Comparison of ENCODE assay signal across 19 cellular contexts in genomic region chr1:41314781-41315481, GRCh38. TPM values are rescaled to one million over a fixed set of nuclear protein-coding genes. Genes with fewer than 3 reads are reported as not detected.
DNase-seq lines count a peak whose midpoint lies in the region; ATAC-seq and TF ChIP-seq lines count a peak whose summit lies in the region.
"Had no signal": no experiment of that assay in that cellular context is flagged by ENCODE, and none has a peak within 500 bp of the region (broad histone marks: within the 10 kb centered on the region; RNA-seq: fewer than 3 reads in every experiment).

No MANE protein-coding gene starts in this region.

- CTCF ChIA-PET in IMR-90 (lab: Yijun Ruan, JAX) = no interaction called here
- CTCF ChIA-PET in activated CD8-positive, alpha-beta T cell treated with anti-CD3 and anti-CD28 coated beads for 36 hours (lab: Charles Lee) = interaction anchor here (0.5 to 3.4 kb wide), 12 partner anchors 9 to 119 kb away, joined by 3 to 16 read pairs (median 3); no protein-coding TSS in a partner anchor

- H3K56ac ChIP-seq in IMR-90 (ENCODE audit: extremely low read depth, insufficient read depth, low read length) = no peak overlapping the region

- H3K36me3 Mint-ChIP-seq in activated CD8-positive, alpha-beta T cell treated with anti-CD3 and anti-CD28 coated beads for 36 hours (ENCODE audit: low read depth) = no peaks in the 10 kb centered on the region
- H3K36me3 Mint-ChIP-seq: activated CD4-positive, alpha-beta memory T cell treated with anti-CD3 and anti-CD28 coated beads for 36 hours had no signal

- in situ Hi-C loops in IMR-90 (cut with MboI; ENCODE audit: low sequenced_read_pairs) = no loop called here

- intact Hi-C loops in IMR-90 (cut with micrococcal nuclease) = no loop called here
- intact Hi-C loops in activated CD8-positive, alpha-beta T cell treated with anti-CD3 and anti-CD28 coated beads for 36 hours (cut with micrococcal nuclease) = no loop called here
- intact Hi-C loops in aorta (cut with DNase I) = loop anchor here in 1 of 2 donors (5.0 kb wide), 1 partner anchor 42 kb away; no protein-coding TSS in a partner anchor

- no peak overlapping the region for H2BK20ac ChIP-seq in IMR-90 (ENCODE audit: low read depth, low read length)

- POLR2A ChIA-PET in IMR-90 (lab: Charles Lee; ENCODE audit: unreplicated experiment) = interaction anchor here (0.5 kb wide), 1 partner anchor 12 kb away, joined by 5 read pairs; no protein-coding TSS in a partner anchor
- POLR2A ChIA-PET in activated CD8-positive, alpha-beta T cell treated with anti-CD3 and anti-CD28 coated beads for 36 hours (lab: Charles Lee) = interaction anchor here (1.2 kb wide), 1 partner anchor 15 kb away, joined by 5 read pairs; no protein-coding TSS in a partner anchor

- H3K4me1 Mint-ChIP-seq in activated CD8-positive, alpha-beta T cell treated with anti-CD3 and anti-CD28 coated beads for 36 hours (ENCODE audit: low read depth) = peaks cover 2% of the 10 kb centered on the region

- no peak overlapping the region for H3K27ac Mint-ChIP-seq in activated CD8-positive, alpha-beta T cell treated with anti-CD3 and anti-CD28 coated beads for 36 hours
- H3K27ac Mint-ChIP-seq: activated CD4-positive, alpha-beta memory T cell treated with anti-CD3 and anti-CD28 coated beads for 36 hours had no signal

- H2BK120ac ChIP-seq in IMR-90 (ENCODE audit: low read depth, low read length) = no peak overlapping the region

- H3K27ac ChIP-seq in IMR-90 (ENCODE audit: insufficient read depth, low read length) (no peak overlapping the region), WERI-Rb-1 (peak overlapping the region; percentile 96), gastroesophageal sphincter (peak overlapping the region; percentile 9 to 74 (median 41)), aorta (ENCODE audit: low read depth in 1 of 2, low read length in 2 of 2) (no peak overlapping the region)
- H3K27ac ChIP-seq: foreskin keratinocyte, suprapubic skin had no signal

- no peaks in the 10 kb centered on the region for H3K9me3 Mint-ChIP-seq in activated CD8-positive, alpha-beta T cell treated with anti-CD3 and anti-CD28 coated beads for 36 hours
- H3K9me3 Mint-ChIP-seq: activated CD4-positive, alpha-beta memory T cell treated with anti-CD3 and anti-CD28 coated beads for 36 hours had no signal

- H4K20me1 ChIP-seq in IMR-90 (ENCODE audit: insufficient read depth, low read length) = no peaks in the 10 kb centered on the region

- no peaks in the 10 kb centered on the region for H3K27me3 Mint-ChIP-seq in activated CD8-positive, alpha-beta T cell treated with anti-CD3 and anti-CD28 coated beads for 36 hours

- H3K4me3 ChIP-seq in IMR-90 (ENCODE audit: insufficient read depth, low read depth, low read length) (no peak overlapping the region), WERI-Rb-1 (ENCODE audit: low read depth, low read length) (peak overlapping the region; percentile 25), gastroesophageal sphincter (no peak overlapping the region), aorta (ENCODE audit: low read length in 2 of 2) (no peak overlapping the region)
- H3K4me3 ChIP-seq: suprapubic skin had no signal

- no peaks in the 10 kb centered on the region for H3K79me1 ChIP-seq in IMR-90 (ENCODE audit: low read depth in 1 of 2, low read length in 2 of 2)

- H2BK5ac ChIP-seq in IMR-90 (ENCODE audit: low read depth, low read length, poor library complexity, severe bottlenecking) = no peak overlapping the region

- TF ChIP-seq CTCF in IMR-90 (conservative IDR thresholded peaks at IDR 0.05; ENCODE audit: low read depth, low read length) = no peak
- peak; percentile 18; the same call in 1 of the 2 replicates for TF ChIP-seq CTCF in WERI-Rb-1 (IDR thresholded peaks at IDR 0.05; ENCODE audit: low read depth, low read length)
- TF ChIP-seq CTCF in gastroesophageal sphincter (IDR thresholded peaks at IDR 0.05) = no peak
- TF ChIP-seq CTCF in activated CD8-positive, alpha-beta T cell treated with anti-CD3 and anti-CD28 coated beads for 36 hours (IDR thresholded peaks at IDR 0.05) = no peak

- no peak overlapping the region for H2AK9ac ChIP-seq in IMR-90 (replicated peaks; ENCODE audit: low read depth, low read length, poor library complexity)

- no peak overlapping the region for H2BK15ac ChIP-seq in IMR-90 (ENCODE audit: low read depth, low read length)

- DNase-seq in D341Med (ENCODE audit: low spot score) (peak; percentile 79), IMR-90 (peak; percentile 41), WERI-Rb-1 (peak; percentile 91), aorta (no peak), Kasumi-1 (lab: John Stamatoyannopoulos, UW) (no peak), SKM-1 (lab: John Stamatoyannopoulos, UW; ENCODE audit: unreplicated experiment) (no peak)
- DNase-seq in activated CD8-positive, alpha-beta T cell treated with anti-CD3 and anti-CD28 coated beads for 36 hours = no peak
- DNase-seq: activated CD4-positive, alpha-beta memory T cell treated with anti-CD3 and anti-CD28 coated beads for 36 hours; amygdala; DND-41; Karpas-422; NCI-H2081; SK-N-SH; stimulated activated CD4-positive, alpha-beta T cell treated with anti-CD3 and anti-CD28 coated beads, Interleukin-12 subunit alpha, Interleukin-12 subunit beta, amount 100 ng/mL, for 4 hours had no signal

- H3K9me1 ChIP-seq in IMR-90 (ENCODE audit: insufficient read depth, low read length) = 0 out of 2 replicates have a peak, but pooled peaks cover 5% of the 10 kb centered on the region

- TF ChIP-seq RAD21 in IMR-90 (IDR thresholded peaks at IDR 0.05; ENCODE audit: low read length) = no peak

- no peaks in the 10 kb centered on the region for H3K36me3 ChIP-seq in IMR-90 (ENCODE audit: control insufficient read depth, insufficient read depth, low read length)
- H3K36me3 ChIP-seq in WERI-Rb-1 = no peaks in the 10 kb centered on the region
- H3K36me3 ChIP-seq in gastroesophageal sphincter = no peaks in the 10 kb centered on the region
- H3K36me3 ChIP-seq in aorta (ENCODE audit: control insufficient read depth in 1 of 2, insufficient read depth in 2 of 2, low read length in 1 of 2) = no peaks in the 10 kb centered on the region
- H3K36me3 ChIP-seq: suprapubic skin had no signal

- H4K5ac ChIP-seq in IMR-90 (ENCODE audit: low read depth, low read length) = no peak overlapping the region

- H3K9ac ChIP-seq in IMR-90 (ENCODE audit: low read depth, low read length) = no peak overlapping the region
- H3K9ac ChIP-seq: SK-N-SH had no signal

- no peak overlapping the region for H3K4me2 ChIP-seq in IMR-90 (ENCODE audit: low read depth, low read length)
- H3K4me2 ChIP-seq: SK-N-SH had no signal

- H4K91ac ChIP-seq in IMR-90 (ENCODE audit: insufficient read depth, low read depth, low read length) = no peak overlapping the region

- H3K9me3 ChIP-seq in IMR-90 (ENCODE audit: control insufficient read depth, insufficient read depth, low read length) (no peaks in the 10 kb centered on the region), WERI-Rb-1 (ENCODE audit: severe bottlenecking) (no peaks in the 10 kb centered on the region), gastroesophageal sphincter (no peaks in the 10 kb centered on the region), aorta (ENCODE audit: control insufficient read depth, low read length) (no peaks in the 10 kb centered on the region)
- H3K9me3 ChIP-seq: SK-N-SH, suprapubic skin had no signal

- no peak overlapping the region for H2AFZ ChIP-seq in IMR-90 (replicated peaks; ENCODE audit: low read length, poor library complexity)

- no peak overlapping the region for H3K4me3 Mint-ChIP-seq in activated CD8-positive, alpha-beta T cell treated with anti-CD3 and anti-CD28 coated beads for 36 hours
- H3K4me3 Mint-ChIP-seq: activated CD4-positive, alpha-beta memory T cell treated with anti-CD3 and anti-CD28 coated beads for 36 hours had no signal

- H2AK5ac ChIP-seq in IMR-90 (ENCODE audit: low read depth, low read length) = no peak overlapping the region

- no peaks in the 10 kb centered on the region for H3K4me1 ChIP-seq in IMR-90 (ENCODE audit: control insufficient read depth, insufficient read depth, low read length)
- peaks cover 3 to 48% (median 12%) of the 10 kb centered on the region in 3 donors for H3K4me1 ChIP-seq in gastroesophageal sphincter
- no peaks in the 10 kb centered on the region for H3K4me1 ChIP-seq in aorta (ENCODE audit: control insufficient read depth in 1 of 2, insufficient read depth in 2 of 2, low read length in 2 of 2)

- no peak overlapping the region for H3K23ac ChIP-seq in IMR-90 (ENCODE audit: low read depth, low read length)

- ATAC-seq in IMR-90 (ENCODE audit: low read depth) (peak; percentile 72), gastroesophageal sphincter (no peak), aorta (ENCODE audit: low FRiP score) (no peak)
- no peak for ATAC-seq in activated CD8-positive, alpha-beta T cell treated with anti-CD3 and anti-CD28 coated beads for 36 hours
- ATAC-seq: foreskin keratinocyte had no signal

- H3K27me3 ChIP-seq in IMR-90 (ENCODE audit: control insufficient read depth, insufficient read depth, low read length) = peaks cover 26% of the 10 kb centered on the region
- H3K27me3 ChIP-seq in WERI-Rb-1 (ENCODE audit: insufficient read depth, low read depth, severe bottlenecking) = no peaks in the 10 kb centered on the region
- H3K27me3 ChIP-seq in gastroesophageal sphincter = no peaks in the 10 kb centered on the region
- H3K27me3 ChIP-seq in aorta (ENCODE audit: control insufficient read depth in 1 of 2, insufficient read depth in 2 of 2, low read length in 1 of 2) = no peaks in the 10 kb centered on the region
- H3K27me3 ChIP-seq: suprapubic skin had no signal

- dilution Hi-C loops in IMR-90 (cut with HindIII; ENCODE audit: low sequenced_read_pairs, unreplicated experiment) = no loop called here

- H3K4ac ChIP-seq in IMR-90 (ENCODE audit: low read depth, low read length) = no peak overlapping the region

- no peak overlapping the region for H4K8ac ChIP-seq in IMR-90 (ENCODE audit: low read depth in 2 of 2, low read length in 2 of 2)

- no peak overlapping the region for H3K14ac ChIP-seq in IMR-90 (replicated peaks; ENCODE audit: low read depth, low read length)

- no CpG with 5 or more reads among the region's 15 CpGs for whole genome bisulfite sequencing in IMR-90 (ENCODE audit: extremely low coverage in 2 of 2, insufficient read length in 1 of 2), 2 experiments
- WGBS in gastroesophageal sphincter (ENCODE audit: low coverage in 1 of 2), 2 donors = 46 to 62% methylated on average over 15 of the region's 15 CpGs
- 90 to 92% methylated on average over 15 of the region's 15 CpGs for WGBS in aorta, 2 donors

- BruUV-seq in IMR-90 (replicated peaks; lab: Mats Ljungman, UMichigan) = no TSS peak

- no peak for TF ChIP-seq EP300 in gastroesophageal sphincter (IDR thresholded peaks at IDR 0.05)

- TF ChIP-seq POLR2A in IMR-90 (IDR thresholded peaks at IDR 0.05; ENCODE audit: low read depth, low read length) = no peak
- TF ChIP-seq POLR2A in gastroesophageal sphincter (IDR thresholded peaks at IDR 0.05) = no peak

- no peak overlapping the region for H3K18ac ChIP-seq in IMR-90 (ENCODE audit: low read depth, low read length)

RNA-seq across cellular contexts. Expression of gene FOXO6, which starts 46.3 kb away (rescaled TPM):
- total RNA-seq in IMR-90 (2012; rRNA removed) = not detected in 2 replicates
- not detected in 2 replicates for polyA plus RNA-seq in IMR-90 (2012; rRNA removed)
- not detected in 2 replicates for polyA plus RNA-seq in IMR-90 (2012; cell fraction: cytosol; rRNA removed)
- polyA plus RNA-seq in IMR-90 (2012; cell fraction: nucleus; rRNA removed; ENCODE audit: low replicate concordance) = 0.03 TPM in 1 of 2 replicates, not detected in the other
- total RNA-seq in gastroesophageal sphincter = 1 to 10 TPM in 3 of 4 donors, under 1 TPM in 1; 0.27 to 2.2 (median 1.9) TPM
- total RNA-seq in activated CD8-positive, alpha-beta T cell treated with anti-CD3 and anti-CD28 coated beads for 36 hours = under 1 TPM; 0.49 to 0.68 TPM
- total RNA-seq in aorta = 1 to 10 TPM; 1.4 to 3.3 TPM
- polyA plus RNA-seq in aorta = under 1 TPM; 0.13 to 0.38 TPM
- total RNA-seq: OCI-LY7, osteoblast had no signal

Comparison
In these comparisons a context has a peak if more than half of its experiments do, and no peak if none do; other contexts are left out.
1. DNase-seq: peak in D341Med (single experiment), IMR-90 (single experiment) and WERI-Rb-1 (single experiment); none in activated CD8-positive, alpha-beta T cell treated with anti-CD3 and anti-CD28 coated beads for 36 hours (single experiment), aorta (0 of 2), Kasumi-1 (0 of 2) and SKM-1 (single experiment).
2. H3K27ac ChIP-seq: peak in WERI-Rb-1 (single experiment) and gastroesophageal sphincter (4 of 4); none in IMR-90 (single experiment) and aorta (0 of 2).